ENCODE assay signal across 29 cellular contexts in the genomic region with DNA sequence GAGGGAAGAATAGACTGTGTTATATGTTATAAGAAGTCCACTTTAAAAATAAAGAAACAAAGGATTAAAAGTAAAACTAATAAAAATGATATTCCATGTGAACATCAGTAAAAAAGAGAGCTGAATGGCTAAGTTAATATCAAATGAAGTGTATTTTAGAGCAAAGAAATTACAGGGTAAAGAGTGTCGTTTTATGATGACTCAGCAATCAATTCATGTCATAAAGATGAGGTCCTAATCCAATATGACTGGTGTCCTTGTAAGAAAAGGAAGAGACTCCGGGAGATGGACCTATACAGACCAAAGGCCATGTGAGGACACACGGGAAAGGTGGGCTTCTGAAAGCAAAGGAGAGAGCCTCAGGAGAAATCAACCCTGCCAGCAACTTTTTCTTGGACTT.
"Had no signal": no experiment of that assay in that cellular context is flagged by ENCODE, and none has a peak within 500 bp of the region (broad histone marks: within the 10 kb centered on the region; RNA-seq: fewer than 3 reads in every experiment).

No MANE protein-coding gene starts in this region.

- H3K4me2 ChIP-seq: smooth muscle cell had no signal

- ATAC-seq: naive thymus-derived CD8-positive, alpha-beta T cell; natural killer cell treated with Interleukin-12 subunit alpha and Interleukin-12 subunit beta and Interleukin-15 and Interleukin-18, amount 100 ng/mL, for 72 hours; psoas muscle; right cardiac atrium; sciatic nerve; stimulated activated memory B cell treated with anti-CD40 and anti-IgM and Interleukin-4, amounts not matched to agents 10 μg/mL and 1 μg/mL and 100 μg/mL, for 72 hours; stimulated activated naive CD8-positive, alpha-beta T cell treated with anti-CD3 and anti-CD28 coated beads, Interleukin-15, amount 100 ng/mL, for 72 hours; stimulated activated naive CD8-positive, alpha-beta T cell treated with anti-CD3 and anti-CD28 coated beads, Interleukin-15, Interleukin-2, amounts not matched to agents 100 U/mL and 50 U/mL, for 24 hours; upper lobe of right lung had no signal

- H3K27ac ChIP-seq: ovary, parathyroid adenoma, psoas muscle, skin epidermis, spleen, thoracic aorta, thyroid gland, tibial nerve, upper lobe of right lung, uterus had no signal

- H3K4me1 ChIP-seq: parathyroid adenoma, psoas muscle, spleen, thyroid gland, tibial nerve, upper lobe of right lung, uterus had no signal

- H3K9ac ChIP-seq: parathyroid adenoma had no signal

- DNase-seq: naive B cell; naive thymus-derived CD8-positive, alpha-beta T cell; nephron progenitor cell; occipital lobe; ovary; posterior cingulate gyrus; psoas muscle; right cardiac atrium; spleen; stimulated activated CD4-positive, alpha-beta T cell treated with anti-CD3 and anti-CD28 coated beads, Interleukin-12 subunit alpha, Interleukin-12 subunit beta, amount 100 ng/mL, for 4 hours; stimulated activated CD4-positive, alpha-beta T cell treated with anti-CD3 and anti-CD28 coated beads, Interleukin-1b, Interleukin-23, amount 100 ng/mL, for 48 hours; stimulated activated CD4-positive, alpha-beta T cell treated with anti-CD3 and anti-CD28 coated beads, Interleukin-4, amount 100 ng/mL, for 1 hour; stimulated activated CD4-positive, alpha-beta T cell treated with anti-CD3 and anti-CD28 coated beads, Interleukin-4, amount 100 ng/mL, for 4 hours; stimulated activated CD8-positive, alpha-beta memory T cell treated with anti-CD3 and anti-CD28 coated beads, Interleukin-4, amount 100 ng/mL, for 48 hours; stimulated activated naive CD4-positive, alpha-beta T cell; stimulated activated naive CD8-positive, alpha-beta T cell treated with anti-CD3 and anti-CD28 coated beads, Interleukin-15, amount 100 ng/mL, for 72 hours; stimulated activated naive CD8-positive, alpha-beta T cell treated with anti-CD3 and anti-CD28 coated beads, Interleukin-15, Interleukin-2, amounts not matched to agents 100 U/mL and 50 U/mL, for 24 hours; thyroid gland; trophoblast cell; upper lobe of right lung; uterus had no signal

- H3K36me3 ChIP-seq: ovary, spleen, thoracic aorta, thyroid gland, tibial nerve, upper lobe of right lung, uterus had no signal

- H3K27me3 ChIP-seq: ovary, spleen, thyroid gland, tibial nerve, upper lobe of right lung, uterus had no signal

- H3K4me3 ChIP-seq: ovary, psoas muscle, skin epidermis, smooth muscle cell, spleen, thoracic aorta, thyroid gland, tibial nerve, upper lobe of right lung, uterus had no signal

- H3K79me2 ChIP-seq: parathyroid adenoma had no signal

- H3K9me3 ChIP-seq: ovary, psoas muscle, thoracic aorta, thyroid gland, upper lobe of right lung, uterus had no signal

- H2AFZ ChIP-seq: parathyroid adenoma had no signal
